10 cellular contexts compared by ENCODE assay signal in the genomic region with DNA sequence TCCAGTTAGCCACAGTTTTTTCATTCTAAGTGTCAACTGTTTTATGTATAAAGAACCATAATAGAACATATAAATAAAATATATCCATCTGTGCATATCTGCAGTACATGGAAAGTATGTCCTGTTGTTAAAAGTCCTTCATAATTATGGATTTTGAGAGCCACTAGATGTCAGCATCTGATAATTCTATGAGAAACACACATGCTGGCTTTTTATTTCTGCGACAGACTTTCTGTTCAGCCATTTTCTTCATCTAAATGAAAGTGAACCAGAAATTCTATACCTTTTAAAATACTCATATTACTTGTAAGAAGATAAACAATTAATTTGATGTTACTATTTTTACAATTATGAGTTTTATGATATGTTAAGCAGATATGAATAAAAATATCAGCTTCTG.
DNase-seq lines count a peak whose midpoint lies in the region; ATAC-seq and TF ChIP-seq lines count a peak whose summit lies in the region.
"Had no signal": no experiment of that assay in that cellular context is flagged by ENCODE, and none has a peak within 500 bp of the region (broad histone marks: within the 10 kb centered on the region; RNA-seq: fewer than 3 reads in every experiment).

No MANE protein-coding gene starts in this region.

- 0 out of 2 replicates have a peak overlapping the region, but pooled peaks have one; percentile 0 for H2AFZ ChIP-seq in MM.1S (ENCODE audit: low read length)

- TF ChIP-seq CTCF in MM.1S (IDR thresholded peaks at IDR 0.05; ENCODE audit: low read length): peak; percentile 57
- TF ChIP-seq CTCF in WERI-Rb-1 (IDR thresholded peaks at IDR 0.05; ENCODE audit: low read depth, low read length): peak; percentile 32; the same call in 1 of the 2 replicates
- TF ChIP-seq CTCF in left lung (IDR thresholded peaks at IDR 0.05): no peak

- no peak overlapping the region for H3K9ac ChIP-seq in MM.1S (ENCODE audit: low read length)

- H3K9me3 ChIP-seq in MM.1S (replicated peaks; ENCODE audit: insufficient read depth, low read length) (no peaks in the 10 kb centered on the region), WERI-Rb-1 (ENCODE audit: severe bottlenecking) (no peaks in the 10 kb centered on the region), left lung (no peaks in the 10 kb centered on the region)

- no peaks in the 10 kb centered on the region for H4K20me1 ChIP-seq in MM.1S (ENCODE audit: insufficient read depth, low read length)

- no peaks in the 10 kb centered on the region for H3K9me2 ChIP-seq in MM.1S (replicated peaks; ENCODE audit: insufficient read depth, low read length)

- no peak overlapping the region for H3K4me2 ChIP-seq in MM.1S (ENCODE audit: low read depth, low read length)

- H3K4me3 ChIP-seq in MM.1S (ENCODE audit: low read length) (no peak overlapping the region), WERI-Rb-1 (ENCODE audit: low read depth, low read length) (no peak overlapping the region), left lung (no peak overlapping the region)

- H3K4me1 ChIP-seq in MM.1S (ENCODE audit: low read length) (peaks cover 17% of the 10 kb centered on the region), left lung (no peaks in the 10 kb centered on the region)

- H3F3A ChIP-seq in MM.1S (ENCODE audit: insufficient read depth, low read length): no peaks in the 10 kb centered on the region

- DNase-seq in DMS153 (lab: John Stamatoyannopoulos, UW): peak; percentile 15
- peak; percentile 77 for DNase-seq in MM.1S
- no peak for DNase-seq in WERI-Rb-1
- DNase-seq in left lung: no peak
- no peak for DNase-seq in GF-D8 (lab: John Stamatoyannopoulos, UW)
- no peak for DNase-seq in NCI-H2107 (lab: John Stamatoyannopoulos, UW)
- DNase-seq: activated naive CD8-positive, alpha-beta T cell treated with anti-CD3 and anti-CD28 coated beads, Interleukin-2, amount 10 ng/mL, durations not matched to agents 7 days and 5 days had no signal

- H3K27ac ChIP-seq in MM.1S (ENCODE audit: low read length) (no peak overlapping the region), WERI-Rb-1 (no peak overlapping the region), left lung (no peak overlapping the region)

- H3K36me3 ChIP-seq in MM.1S (replicated peaks; ENCODE audit: insufficient read depth, low read length) (no peaks in the 10 kb centered on the region), WERI-Rb-1 (no peaks in the 10 kb centered on the region), left lung (no peaks in the 10 kb centered on the region)

- H3K27me3 ChIP-seq in MM.1S (replicated peaks; ENCODE audit: insufficient read depth, low read length) (no peaks in the 10 kb centered on the region), WERI-Rb-1 (ENCODE audit: insufficient read depth, low read depth, severe bottlenecking) (no peaks in the 10 kb centered on the region), left lung (no peaks in the 10 kb centered on the region)

- H3K79me2 ChIP-seq in MM.1S (ENCODE audit: low read length): no peaks in the 10 kb centered on the region

- ATAC-seq in left lung (peak; percentile 63), HG02759 (IDR thresholded peaks at IDR 0.05; ENCODE audit: unreplicated experiment) (no peak), HG02798 (IDR thresholded peaks at IDR 0.05; ENCODE audit: poor library complexity, unreplicated experiment) (no peak)
- ATAC-seq: natural killer cell treated with Interleukin-12 subunit alpha and Interleukin-12 subunit beta and Interleukin-15 and Interleukin-18, amount 100 ng/mL, for 72 hours had no signal

- intact Hi-C loops in left lung (cut with DNase I): no loop called here

Comparison
In these comparisons a context has a peak if more than half of its experiments do, and no peak if none do; other contexts are left out.
1. DNase-seq: peak in DMS153 (single experiment) and MM.1S (single experiment); none in WERI-Rb-1 (single experiment), left lung (0 of 2), GF-D8 (single experiment) and NCI-H2107 (single experiment).
2. CTCF ChIP-seq: peak in MM.1S (single experiment) and WERI-Rb-1 (single experiment); none in left lung (0 of 2).